ENCODE assay signal across 16 cellular contexts in genomic region chr7:68706291-68706690, GRCh38.
DNase-seq lines count a peak whose midpoint lies in the region; ATAC-seq, FAIRE-seq and TF ChIP-seq lines count a peak whose summit lies in the region.
"Had no signal": no experiment of that assay in that cellular context is flagged by ENCODE, and none has a peak within 500 bp of the region (broad histone marks: within the 10 kb centered on the region; RNA-seq: fewer than 3 reads in every experiment).

No MANE protein-coding gene starts in this region.

- DNase-seq in H54 (ENCODE audit: insufficient read length, low spot score) = peak; percentile 43
- peak; percentile 11 for DNase-seq in SW480 (ENCODE audit: low spot score)
- peak; percentile 16 for DNase-seq in fibroblast of villous mesenchyme (ENCODE audit: low read depth)
- DNase-seq in NCI-H774 (lab: John Stamatoyannopoulos, UW) = no peak
- no peak for DNase-seq in GM12891 (ENCODE audit: insufficient read length, low spot score)
- DNase-seq in left colon = no peak
- DNase-seq: activated naive CD8-positive, alpha-beta T cell treated with anti-CD3 and anti-CD28 coated beads, Interleukin-2, amount 10 ng/mL, durations not matched to agents 7 days and 5 days; activated T-cell treated with anti-CD3 and anti-CD28 coated beads for 4 hours; H7; lower lobe of right lung; NCI-H345; stimulated activated CD4-positive, alpha-beta T cell treated with anti-CD3 and anti-CD28 coated beads, Interleukin-2, amount 100 ng/mL, for 48 hours; thyroid gland had no signal

- TF ChIP-seq CTCF in fibroblast of villous mesenchyme (IDR thresholded peaks at IDR 0.05; ENCODE audit: insufficient read depth, low read depth, low read length) = no peak

- intact Hi-C loops in left colon (cut with DNase I, micrococcal nuclease) = no loop called here

- H3K4me3 ChIP-seq in fibroblast of villous mesenchyme (ENCODE audit: low read depth, low read length) = no peak overlapping the region
- H3K4me3 ChIP-seq: lower lobe of right lung, right atrium auricular region, thyroid gland had no signal

- TF ChIP-seq POLR2A in H54 (IDR thresholded peaks at IDR 0.05; ENCODE audit: low read depth, low read length) (no peak), GM12891 (IDR thresholded peaks at IDR 0.05; ENCODE audit: low read depth, low read length) (no peak)

- ATAC-seq in GM21576 (IDR thresholded peaks at IDR 0.05; ENCODE audit: unreplicated experiment) = no peak
- ATAC-seq in left colon = no peak
- ATAC-seq: lower lobe of right lung had no signal

- no peak for FAIRE-seq in H54 (lab: Jason Lieb, UNC)
- no peak for FAIRE-seq in GM12891 (lab: Jason Lieb, UNC)
- FAIRE-seq: D721Med had no signal

TF ChIP-seq in GM12891, 5 proteins besides CTCF, POLR2A, EP300 and RAD21:
- TF ChIP-seq SPI1 (IDR thresholded peaks at IDR 0.05; ENCODE audit: low read depth, low read length) (no peak), POLR2AphosphoS5 (IDR thresholded peaks at IDR 0.05; ENCODE audit: low read depth, low read length) (no peak), PAX5 (IDR thresholded peaks at IDR 0.05; ENCODE audit: insufficient read depth, low read length, severe bottlenecking) (no peak), POU2F2 (IDR thresholded peaks at IDR 0.05; ENCODE audit: low read depth, low read length) (no peak), TAF1 (IDR thresholded peaks at IDR 0.05; ENCODE audit: low read depth, low read length) (no peak)

Comparison
In these comparisons a context has a peak if more than half of its experiments do, and no peak if none do; other contexts are left out.
1. DNase-seq: peak in H54 (single experiment), SW480 (single experiment) and fibroblast of villous mesenchyme (single experiment); none in NCI-H774 (single experiment), GM12891 (single experiment) and left colon (0 of 2).